ENCODE assay signal across 8 cellular contexts in genomic region chrX:153662266-153662665, GRCh38. TPM values are rescaled to one million over a fixed set of nuclear protein-coding genes. Genes with fewer than 3 reads are reported as not detected.
DNase-seq lines count a peak whose midpoint lies in the region; FAIRE-seq and TF ChIP-seq lines count a peak whose summit lies in the region.

No MANE protein-coding gene starts in this region.

- H3K4me3 Mint-ChIP-seq in activated naive CD4-positive, alpha-beta T cell treated with anti-CD3 and anti-CD28 coated beads for 36 hours = peak overlapping the region; percentile 57

- DNase-seq in COLO668 (lab: John Stamatoyannopoulos, UW; ENCODE audit: unreplicated experiment) (peak; percentile 48), NCI-H82 treated with DMSO at 0.1 percent for 48 hours (lab: John Stamatoyannopoulos, UW; ENCODE audit: unreplicated experiment) (peak; percentile 22), kidney (peak; percentile 80), NCI-H2107 (lab: John Stamatoyannopoulos, UW) (no peak), OCI-M1 (lab: John Stamatoyannopoulos, UW) (no peak), cerebellar cortex (ENCODE audit: low spot score) (no peak)
- peak; percentile 69 for DNase-seq in activated naive CD4-positive, alpha-beta T cell treated with anti-CD3 and anti-CD28 coated beads for 36 hours
- peak in 2 of 3 donors; percentile 35 to 44 for DNase-seq in stimulated activated CD4-positive, alpha-beta T cell treated with anti-CD3 and anti-CD28 coated beads, TNF-alpha, amount 100 ng/mL, for 1 hour (ENCODE audit: low read depth in 3 of 3, low spot score in 1 of 3)

- H3K4me1 ChIP-seq in kidney (ENCODE audit: control insufficient read depth in 1 of 2, insufficient read depth in 1 of 2, low read depth in 1 of 2, low read length in 2 of 2) = no peaks in the 10 kb centered on the region

- H3K27me3 Mint-ChIP-seq in activated naive CD4-positive, alpha-beta T cell treated with anti-CD3 and anti-CD28 coated beads for 36 hours (ENCODE audit: low read depth) = peaks cover 9% of the 10 kb centered on the region

- no peak for FAIRE-seq in kidney (lab: Jason Lieb, UNC)

- intact Hi-C loops in activated naive CD4-positive, alpha-beta T cell treated with anti-CD3 and anti-CD28 coated beads for 36 hours (cut with micrococcal nuclease) = loop anchor here (1.0 to 10.0 kb wide), 4 partner anchors 52 to 703 kb away; no protein-coding TSS in a partner anchor
- intact Hi-C loops in kidney (cut with DNase I) = no loop called here

- H3K9me3 ChIP-seq in kidney (ENCODE audit: control insufficient read depth in 1 of 2, low read length in 2 of 2) = no peaks in the 10 kb centered on the region

- no peak overlapping the region for H3K9ac ChIP-seq in kidney (ENCODE audit: low read length in 2 of 2)

- H3K27ac Mint-ChIP-seq in activated naive CD4-positive, alpha-beta T cell treated with anti-CD3 and anti-CD28 coated beads for 36 hours = no peak overlapping the region

- peak; percentile 38 for TF ChIP-seq CTCF in kidney (IDR thresholded peaks at IDR 0.05; ENCODE audit: borderline replicate concordance, extremely low read depth, insufficient read depth)

- no peak overlapping the region for H3K4me3 ChIP-seq in kidney (ENCODE audit: low read length in 2 of 2)

- CTCF ChIA-PET in activated naive CD4-positive, alpha-beta T cell treated with anti-CD3 and anti-CD28 coated beads for 36 hours (lab: Charles Lee) = interaction anchor here (0.6 to 1.8 kb wide), 8 partner anchors 11 to 96 kb away, joined by 3 to 8 read pairs (median 4); no protein-coding TSS in a partner anchor

- no peaks in the 10 kb centered on the region for H3K36me3 Mint-ChIP-seq in activated naive CD4-positive, alpha-beta T cell treated with anti-CD3 and anti-CD28 coated beads for 36 hours (ENCODE audit: low read depth)

- H3K27ac ChIP-seq in kidney (ENCODE audit: low read depth in 2 of 2, low read length in 2 of 2) = no peak overlapping the region

- H3K9me3 Mint-ChIP-seq in activated naive CD4-positive, alpha-beta T cell treated with anti-CD3 and anti-CD28 coated beads for 36 hours = no peaks in the 10 kb centered on the region

- no peaks in the 10 kb centered on the region for H3K36me3 ChIP-seq in kidney (ENCODE audit: control insufficient read depth in 1 of 2, insufficient read depth in 2 of 2, low read length in 2 of 2)

- no peaks in the 10 kb centered on the region for H3K4me1 Mint-ChIP-seq in activated naive CD4-positive, alpha-beta T cell treated with anti-CD3 and anti-CD28 coated beads for 36 hours (ENCODE audit: low read depth)

RNA-seq across cellular contexts. Expression of gene PNCK, which starts 11.3 kb away (rescaled TPM):
- under 1 TPM; 0.26 to 0.30 TPM for total RNA-seq in activated naive CD4-positive, alpha-beta T cell treated with anti-CD3 and anti-CD28 coated beads for 36 hours
- 1.5 TPM for total RNA-seq in kidney
- polyA plus RNA-seq in kidney (ENCODE audit: insufficient read depth, low read depth, low replicate concordance) = 5.5 TPM

RNA-seq across cellular contexts. Expression of gene DUSP9, which starts 15.3 kb away (rescaled TPM):
- total RNA-seq in activated naive CD4-positive, alpha-beta T cell treated with anti-CD3 and anti-CD28 coated beads for 36 hours = under 1 TPM in 1 of 2 experiments, not detected in 1; 0.36 TPM
- 4.7 TPM for total RNA-seq in kidney
- polyA plus RNA-seq in kidney (ENCODE audit: insufficient read depth, low read depth, low replicate concordance) = 81.4 TPM

RNA-seq across cellular contexts. Expression of gene SLC6A8, which starts 25.5 kb away (rescaled TPM):
- total RNA-seq in activated naive CD4-positive, alpha-beta T cell treated with anti-CD3 and anti-CD28 coated beads for 36 hours = under 1 TPM; 0.32 to 0.41 TPM
- 110 TPM for total RNA-seq in kidney
- 79.7 TPM for polyA plus RNA-seq in kidney (ENCODE audit: insufficient read depth, low read depth, low replicate concordance)

Comparison
In these comparisons a context has a peak if more than half of its experiments do, and no peak if none do; other contexts are left out.
1. DNase-seq: peak in COLO668 (single experiment), NCI-H82 treated with DMSO at 0.1 percent for 48 hours (single experiment), activated naive CD4-positive, alpha-beta T cell treated with anti-CD3 and anti-CD28 coated beads for 36 hours (single experiment), kidney (single experiment) and stimulated activated CD4-positive, alpha-beta T cell treated with anti-CD3 and anti-CD28 coated beads, TNF-alpha, amount 100 ng/mL, for 1 hour (2 of 3); none in NCI-H2107 (single experiment), OCI-M1 (single experiment) and cerebellar cortex (single experiment).
2. RNA of gene SLC6A8, which starts 25.5 kb away (total RNA-seq): 110 TPM in kidney (single experiment); 0.32 to 0.41 TPM in activated naive CD4-positive, alpha-beta T cell treated with anti-CD3 and anti-CD28 coated beads for 36 hours; every median in the first group is over 10 times any median in the second.